Comparison of ENCODE assay signal across 8 cellular contexts in genomic region chr2:6917761-6918421, GRCh38. TPM values are rescaled to one million over a fixed set of nuclear protein-coding genes. Genes with fewer than 3 reads are reported as not detected.
DNase-seq lines count a peak whose midpoint lies in the region; ATAC-seq and TF ChIP-seq lines count a peak whose summit lies in the region.

No MANE protein-coding gene starts in this region.

- H3K36me3 ChIP-seq in KMS-11 (ENCODE audit: insufficient read depth) (no peaks in the 10 kb centered on the region), mesenchymal stem cell (ENCODE audit: control insufficient read depth in 1 of 2, insufficient read depth in 2 of 2, low read depth in 1 of 2, low read length in 2 of 2) (no peaks in the 10 kb centered on the region), upper lobe of right lung (no peaks in the 10 kb centered on the region)

- H4K91ac ChIP-seq in mesenchymal stem cell (ENCODE audit: low read length) = no peak overlapping the region

- H3K23ac ChIP-seq in mesenchymal stem cell (ENCODE audit: low read length in 2 of 2) = peak overlapping the region in 1 of 2 experiments; percentile 77

- TF ChIP-seq CTCF in CD4-positive, alpha-beta T cell (IDR thresholded peaks at IDR 0.05) = no peak
- TF ChIP-seq CTCF in KMS-11 (conservative IDR thresholded peaks at IDR 0.05; ENCODE audit: low read depth, low read length) (no peak), cardiac fibroblast (IDR thresholded peaks at IDR 0.05; ENCODE audit: low read depth, low read length) (no peak), upper lobe of right lung (IDR thresholded peaks at IDR 0.05) (no peak)

- H3K79me1 ChIP-seq in mesenchymal stem cell (replicated peaks; ENCODE audit: low read length, poor library complexity, severe bottlenecking) = peaks cover 2% of the 10 kb centered on the region

- no peaks in the 10 kb centered on the region for H4K20me1 ChIP-seq in KMS-11 (ENCODE audit: insufficient read depth)

- H3K4me3 ChIP-seq in KMS-11 (IDR thresholded peaks at IDR 0.05; ENCODE audit: insufficient read depth, low read depth, low read length) (no peak overlapping the region), cardiac fibroblast (replicated peaks in 1 of 2; ENCODE audit: low read depth in 2 of 2, low read length in 2 of 2) (peak overlapping the region; percentile 61 to 65), mesenchymal stem cell (ENCODE audit: insufficient read depth in 1 of 2, low read depth in 1 of 2, low read length in 2 of 2) (peak overlapping the region; percentile 80 to 90), upper lobe of right lung (peak overlapping the region; percentile 62)

- POLR2A ChIA-PET in CD4-positive, alpha-beta T cell (lab: Charles Lee) = interaction anchor here (0.8 to 2.5 kb wide), 9 partner anchors 8 to 1764 kb away, joined by 3 to 13 read pairs (median 3); partner anchors contain the start of gene ID2

- no peaks in the 10 kb centered on the region for H3K27me3 ChIP-seq in CD4-positive, alpha-beta T cell (ENCODE audit: control insufficient read depth, insufficient read depth, low read length)
- no peaks in the 10 kb centered on the region for H3K27me3 ChIP-seq in KMS-11 (ENCODE audit: insufficient read depth, low read depth)
- H3K27me3 ChIP-seq in mesenchymal stem cell (ENCODE audit: control insufficient read depth in 1 of 2, insufficient read depth in 1 of 2, low read length in 2 of 2) = peaks cover 0 to under 1% of the 10 kb centered on the region in 2 experiments
- no peaks in the 10 kb centered on the region for H3K27me3 ChIP-seq in upper lobe of right lung

- H2BK15ac ChIP-seq in mesenchymal stem cell (ENCODE audit: low read depth, poor library complexity, severe bottlenecking) = peak overlapping the region; percentile 55

- H2AFZ ChIP-seq in KMS-11 (ENCODE audit: low read depth) = peak overlapping the region; percentile 26; the same call in 1 of the 2 replicates
- H2AFZ ChIP-seq in mesenchymal stem cell (ENCODE audit: low read depth, low read length) = peak overlapping the region; percentile 72

- H3K4ac ChIP-seq in mesenchymal stem cell (ENCODE audit: low read depth in 1 of 2, low read length in 2 of 2) = peak overlapping the region; percentile 43 to 53

- H3K14ac ChIP-seq in mesenchymal stem cell (ENCODE audit: low read length in 2 of 2) = peak overlapping the region in 1 of 2 experiments; percentile 61

- peak overlapping the region; percentile 56 for H4K8ac ChIP-seq in mesenchymal stem cell (ENCODE audit: low read length)

- H3K27ac ChIP-seq in CD4-positive, alpha-beta T cell (ENCODE audit: low read depth, low read length) = peak overlapping the region; percentile 29
- H3K27ac ChIP-seq in KMS-11 = no peak overlapping the region
- H3K27ac ChIP-seq in mesenchymal stem cell (ENCODE audit: low read length, poor library complexity, severe bottlenecking) = no peak overlapping the region
- H3K27ac ChIP-seq in upper lobe of right lung = peak overlapping the region; percentile 24

- H3K4me1 ChIP-seq in KMS-11 (ENCODE audit: low read depth, poor library complexity, severe bottlenecking) (no peaks in the 10 kb centered on the region), mesenchymal stem cell (ENCODE audit: control insufficient read depth, insufficient read depth, low read depth, low read length) (peaks cover 11% of the 10 kb centered on the region), upper lobe of right lung (peaks cover 4% of the 10 kb centered on the region)

- under 1% methylated on average over 60 of the region's 68 CpGs for WGBS in mesenchymal stem cell

- H3K4me1 Mint-ChIP-seq in CD4-positive, alpha-beta T cell (ENCODE audit: low read depth) = peaks cover 82% of the 10 kb centered on the region

- peak overlapping the region; percentile 65 to 82 for H3K18ac ChIP-seq in mesenchymal stem cell (ENCODE audit: low read depth in 1 of 2, low read length in 2 of 2)

- H3K27me3 Mint-ChIP-seq in CD4-positive, alpha-beta T cell = no peaks in the 10 kb centered on the region

- DNase-seq in CD4-positive, alpha-beta T cell = no peak
- DNase-seq in cardiac fibroblast (ENCODE audit: low read depth in 2 of 2) (no peak), mesenchymal stem cell (peak; percentile 44), upper lobe of right lung (peak; percentile 76), SIG-M5 treated with dmso at 0.1 percent for 504 hours (lab: John Stamatoyannopoulos, UW; ENCODE audit: unreplicated experiment) (no peak), NCI-H187 treated with DMSO at 0.1 percent for 48 hours (lab: John Stamatoyannopoulos, UW) (no peak)

- peak overlapping the region; percentile 39 for H3K4me2 ChIP-seq in KMS-11
- peak overlapping the region; percentile 98 for H3K4me2 ChIP-seq in mesenchymal stem cell (ENCODE audit: low read length, poor library complexity, severe bottlenecking)

- H2AK5ac ChIP-seq in mesenchymal stem cell (ENCODE audit: low read length, severe bottlenecking) = no peak overlapping the region

- peak overlapping the region in 1 of 2 experiments; percentile 47 for H2BK12ac ChIP-seq in mesenchymal stem cell (ENCODE audit: low read length in 2 of 2)

- H3K9me3 Mint-ChIP-seq in CD4-positive, alpha-beta T cell = no peaks in the 10 kb centered on the region

- intact Hi-C loops in CD4-positive, alpha-beta T cell (cut with DNase I, micrococcal nuclease) = loop anchor here (1.0 to 10.0 kb wide), 4 partner anchors 19 to 1767 kb away; partner anchors contain the start of gene ID2 (in 1 of the 2)
- intact Hi-C loops in upper lobe of right lung (cut with DNase I) = loop anchor here (10.0 kb wide), 1 partner anchor 107 kb away; no protein-coding TSS in a partner anchor

- peaks cover 10% of the 10 kb centered on the region for H3K36me3 Mint-ChIP-seq in CD4-positive, alpha-beta T cell (ENCODE audit: low read depth)

- no peaks in the 10 kb centered on the region for H3K79me2 ChIP-seq in KMS-11 (ENCODE audit: insufficient read depth, low read depth)

- H3K27ac Mint-ChIP-seq in CD4-positive, alpha-beta T cell = peak overlapping the region; percentile 40

- H3K9ac ChIP-seq in KMS-11 = no peak overlapping the region; the same call in 1 of the 2 replicates
- H3K9ac ChIP-seq in mesenchymal stem cell (ENCODE audit: low read length) = peak overlapping the region; percentile 82

- H2BK120ac ChIP-seq in mesenchymal stem cell (ENCODE audit: low read depth, low read length) = peak overlapping the region; percentile 88

- ATAC-seq in CD4-positive, alpha-beta T cell (ENCODE audit: poor library complexity) = peak; percentile 7
- ATAC-seq in GM19467 (IDR thresholded peaks at IDR 0.05; ENCODE audit: unreplicated experiment) = peak; percentile 2
- peak; percentile 58 for ATAC-seq in upper lobe of right lung

- CTCF ChIA-PET in CD4-positive, alpha-beta T cell (lab: Charles Lee) = interaction anchor here (0.7 to 5.5 kb wide), 2 partner anchors 21 to 139 kb away, joined by 5 to 41 read pairs; no protein-coding TSS in a partner anchor

- H3K4me3 Mint-ChIP-seq in CD4-positive, alpha-beta T cell = peak overlapping the region; percentile 85

- no peak overlapping the region for H2BK5ac ChIP-seq in mesenchymal stem cell (ENCODE audit: low read depth, low read length, poor library complexity, severe bottlenecking)

- H3K9me3 ChIP-seq in CD4-positive, alpha-beta T cell (ENCODE audit: control insufficient read depth, low read length) = no peaks in the 10 kb centered on the region
- no peaks in the 10 kb centered on the region for H3K9me3 ChIP-seq in mesenchymal stem cell (ENCODE audit: control insufficient read depth, low read length)
- no peaks in the 10 kb centered on the region for H3K9me3 ChIP-seq in upper lobe of right lung

RNA-seq across cellular contexts. Expression of gene RNF144A, which starts 0.7 kb away (rescaled TPM):
- total RNA-seq in CD4-positive, alpha-beta T cell = 10 to 100 TPM; 39.0 to 40.1 TPM
- 9.0 TPM for polyA plus RNA-seq in mesenchymal stem cell (2013, experiment 1 of 2)
- 9.1 TPM for polyA plus RNA-seq in mesenchymal stem cell (2013, experiment 2 of 2)
- total RNA-seq in upper lobe of right lung = 16.0 TPM

RNA-seq across cellular contexts. Expression of gene RSAD2, which starts 40.3 kb away (rescaled TPM):
- total RNA-seq in CD4-positive, alpha-beta T cell = 1 to 10 TPM; 3.9 to 4.6 TPM
- 0.32 TPM for polyA plus RNA-seq in mesenchymal stem cell (2013, experiment 1 of 2)
- 0.21 TPM for polyA plus RNA-seq in mesenchymal stem cell (2013, experiment 2 of 2)
- 25.7 TPM for total RNA-seq in upper lobe of right lung

RNA-seq across cellular contexts. Expression of gene CMPK2, which starts 52.2 kb away (rescaled TPM):
- total RNA-seq in CD4-positive, alpha-beta T cell = 1 to 10 TPM; 6.5 to 7.6 TPM
- polyA plus RNA-seq in mesenchymal stem cell (2013, experiment 1 of 2) = 0.99 TPM
- polyA plus RNA-seq in mesenchymal stem cell (2013, experiment 2 of 2) = 1.1 TPM
- total RNA-seq in upper lobe of right lung = 23.2 TPM

Comparison
In these comparisons a context has a peak if more than half of its experiments do, and no peak if none do; other contexts are left out.
1. ATAC-seq: peak in every context shown above with its lines; median percentile 58 in upper lobe of right lung; 7 in CD4-positive, alpha-beta T cell; 2 in GM19467.
2. DNase-seq: peak in mesenchymal stem cell (single experiment) and upper lobe of right lung (single experiment); none in CD4-positive, alpha-beta T cell (0 of 10), cardiac fibroblast (0 of 2), SIG-M5 treated with dmso at 0.1 percent for 504 hours (single experiment) and NCI-H187 treated with DMSO at 0.1 percent for 48 hours (single experiment).
3. H3K27ac ChIP-seq: peak in CD4-positive, alpha-beta T cell (single experiment) and upper lobe of right lung (single experiment); none in KMS-11 (single experiment) and mesenchymal stem cell (single experiment).